16 cellular contexts compared by ENCODE assay signal in the genomic region with DNA sequence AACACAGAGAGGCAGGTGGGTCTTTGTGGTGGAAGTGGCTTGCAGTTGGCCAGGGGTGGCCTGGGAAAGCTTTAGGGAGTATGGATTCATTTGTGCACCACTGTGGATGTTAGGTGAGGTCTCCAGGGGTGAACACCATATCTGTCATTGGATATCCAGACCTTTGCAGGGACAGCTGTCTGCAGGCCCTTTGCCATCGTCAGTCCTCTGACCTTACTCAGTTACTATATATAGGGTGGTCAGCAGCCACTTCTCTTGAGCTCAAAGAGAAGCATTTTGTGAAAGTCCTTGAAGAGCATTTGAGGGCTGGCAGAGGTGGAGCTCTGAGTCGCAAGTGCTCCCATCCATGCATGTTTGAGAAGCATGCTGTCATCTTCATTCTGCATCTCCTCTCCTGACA. TPM values are rescaled to one million over a fixed set of nuclear protein-coding genes. Genes with fewer than 3 reads are reported as not detected.
DNase-seq lines count a peak whose midpoint lies in the region; ATAC-seq and TF ChIP-seq lines count a peak whose summit lies in the region.
"Had no signal": no experiment of that assay in that cellular context is flagged by ENCODE, and none has a peak within 500 bp of the region (broad histone marks: within the 10 kb centered on the region; RNA-seq: fewer than 3 reads in every experiment).

No MANE protein-coding gene starts in this region.

- H3K36me3 ChIP-seq in left ventricle myocardium inferior = peaks cover 30% of the 10 kb centered on the region

- peaks cover 64% of the 10 kb centered on the region for H3K4me1 ChIP-seq in left ventricle myocardium inferior
- H3K4me1 ChIP-seq: Caco-2 had no signal

- ATAC-seq in activated CD8-positive, alpha-beta memory T cell treated with anti-CD3 and anti-CD28 coated beads, Interleukin-2, amount 10 ng/mL, durations not matched to agents 7 days and 5 days = no peak
- ATAC-seq in sciatic nerve = no peak
- no peak for ATAC-seq in activated CD4-positive, alpha-beta T cell treated with anti-CD3 and anti-CD28 coated beads for 36 hours
- ATAC-seq: GM12878 had no signal

- H3K4me1 Mint-ChIP-seq in activated CD8-positive, alpha-beta memory T cell treated with anti-CD3 and anti-CD28 coated beads, Interleukin-2, amount 10 ng/mL, durations not matched to agents 7 days and 5 days = peaks cover 7% of the 10 kb centered on the region
- H3K4me1 Mint-ChIP-seq in activated CD4-positive, alpha-beta T cell treated with anti-CD3 and anti-CD28 coated beads for 36 hours = peaks cover 18% of the 10 kb centered on the region

- no peaks in the 10 kb centered on the region for H3K27me3 ChIP-seq in left ventricle myocardium inferior (ENCODE audit: low read depth)

- H3K27me3 Mint-ChIP-seq in activated CD8-positive, alpha-beta memory T cell treated with anti-CD3 and anti-CD28 coated beads, Interleukin-2, amount 10 ng/mL, durations not matched to agents 7 days and 5 days = no peaks in the 10 kb centered on the region
- H3K27me3 Mint-ChIP-seq in activated CD4-positive, alpha-beta T cell treated with anti-CD3 and anti-CD28 coated beads for 36 hours = no peaks in the 10 kb centered on the region

- H3K4me3 ChIP-seq in left ventricle myocardium inferior = no peak overlapping the region
- H3K4me3 ChIP-seq: GM12878 had no signal

- no peaks in the 10 kb centered on the region for H3K9me3 ChIP-seq in left ventricle myocardium inferior (replicated peaks)
- H3K9me3 ChIP-seq: Caco-2 had no signal

- H3K27ac ChIP-seq in left ventricle myocardium inferior (replicated peaks) = peak overlapping the region; percentile 73
- H3K27ac ChIP-seq: C4-2B had no signal

- H3K36me3 Mint-ChIP-seq in activated CD8-positive, alpha-beta memory T cell treated with anti-CD3 and anti-CD28 coated beads, Interleukin-2, amount 10 ng/mL, durations not matched to agents 7 days and 5 days = peaks cover 1% of the 10 kb centered on the region
- peaks cover 15% of the 10 kb centered on the region for H3K36me3 Mint-ChIP-seq in activated CD4-positive, alpha-beta T cell treated with anti-CD3 and anti-CD28 coated beads for 36 hours (ENCODE audit: low read depth)

- no peak overlapping the region for H3K4me3 Mint-ChIP-seq in activated CD8-positive, alpha-beta memory T cell treated with anti-CD3 and anti-CD28 coated beads, Interleukin-2, amount 10 ng/mL, durations not matched to agents 7 days and 5 days
- no peak overlapping the region for H3K4me3 Mint-ChIP-seq in activated CD4-positive, alpha-beta T cell treated with anti-CD3 and anti-CD28 coated beads for 36 hours

- H3K27ac Mint-ChIP-seq in activated CD8-positive, alpha-beta memory T cell treated with anti-CD3 and anti-CD28 coated beads, Interleukin-2, amount 10 ng/mL, durations not matched to agents 7 days and 5 days = no peak overlapping the region
- no peak overlapping the region for H3K27ac Mint-ChIP-seq in activated CD4-positive, alpha-beta T cell treated with anti-CD3 and anti-CD28 coated beads for 36 hours

- CTCF ChIA-PET in activated CD8-positive, alpha-beta memory T cell treated with anti-CD3 and anti-CD28 coated beads, Interleukin-2, amount 10 ng/mL, durations not matched to agents 7 days and 5 days (lab: Charles Lee) = no interaction called here
- CTCF ChIA-PET in activated CD4-positive, alpha-beta T cell treated with anti-CD3 and anti-CD28 coated beads for 36 hours (lab: Charles Lee) = interaction anchor here (1.1 kb wide), 1 partner anchor 22 kb away, joined by 4 read pairs; no protein-coding TSS in a partner anchor

- TF ChIP-seq CTCF in left ventricle myocardium inferior (IDR thresholded peaks at IDR 0.05; ENCODE audit: borderline replicate concordance) = no peak

- no peaks in the 10 kb centered on the region for H3K9me3 Mint-ChIP-seq in activated CD8-positive, alpha-beta memory T cell treated with anti-CD3 and anti-CD28 coated beads, Interleukin-2, amount 10 ng/mL, durations not matched to agents 7 days and 5 days (ENCODE audit: low read depth)
- no peaks in the 10 kb centered on the region for H3K9me3 Mint-ChIP-seq in activated CD4-positive, alpha-beta T cell treated with anti-CD3 and anti-CD28 coated beads for 36 hours (ENCODE audit: low read depth)

- POLR2A ChIA-PET in activated CD4-positive, alpha-beta T cell treated with anti-CD3 and anti-CD28 coated beads for 36 hours (lab: Charles Lee) = interaction anchor here (0.7 kb wide), 1 partner anchor 75 kb away, joined by 3 read pairs; no protein-coding TSS in a partner anchor

- peak; percentile 33 for DNase-seq in activated CD8-positive, alpha-beta memory T cell treated with anti-CD3 and anti-CD28 coated beads, Interleukin-2, amount 10 ng/mL, durations not matched to agents 7 days and 5 days
- DNase-seq in activated CD8-positive, alpha-beta memory T cell treated with anti-CD3 and anti-CD28 coated beads, Interleukin-2, amount 50 U/mL, for 4 hours = no peak
- DNase-seq in left ventricle myocardium inferior (no peak), sciatic nerve (ENCODE audit: low spot score) (peak; percentile 21), NCI-H2171 treated with DMSO at 0.1 percent for 48 hours (lab: John Stamatoyannopoulos, UW) (no peak), DMS114 treated with DMSO at 0.1 percent for 48 hours (lab: John Stamatoyannopoulos, UW; ENCODE audit: unreplicated experiment) (no peak)
- no peak for DNase-seq in activated CD4-positive, alpha-beta T cell treated with anti-CD3 and anti-CD28 coated beads for 1 hour
- no peak for DNase-seq in activated CD4-positive, alpha-beta T cell treated with anti-CD3 and anti-CD28 coated beads for 36 hours
- DNase-seq: Caco-2, DMS79, MM.1S, NCI-H1105, NCI-H1694 treated with DMSO at 0.1 percent for 48 hours, NCI-H69 had no signal

- intact Hi-C loops in left ventricle myocardium inferior (cut with micrococcal nuclease) = no loop called here
- intact Hi-C loops in sciatic nerve (cut with DNase I) = no loop called here
- intact Hi-C loops in activated CD4-positive, alpha-beta T cell treated with anti-CD3 and anti-CD28 coated beads for 36 hours (cut with DNase I, micrococcal nuclease) = no loop called here

RNA-seq across cellular contexts. Expression of gene TMEM11, which starts 40.4 kb away (rescaled TPM):
- total RNA-seq in activated CD8-positive, alpha-beta memory T cell treated with anti-CD3 and anti-CD28 coated beads, Interleukin-2, amount 10 ng/mL, durations not matched to agents 7 days and 5 days = 10 to 100 TPM; 24.8 to 29.3 TPM
- total RNA-seq in left ventricle myocardium inferior (39.7 TPM), sciatic nerve (16.6 TPM)
- 10 to 100 TPM; 28.9 to 40.4 TPM for total RNA-seq in activated CD4-positive, alpha-beta T cell treated with anti-CD3 and anti-CD28 coated beads for 36 hours

RNA-seq across cellular contexts. Expression of gene DHRS7B, which starts 46.8 kb away (rescaled TPM):
- total RNA-seq in activated CD8-positive, alpha-beta memory T cell treated with anti-CD3 and anti-CD28 coated beads, Interleukin-2, amount 10 ng/mL, durations not matched to agents 7 days and 5 days = 10 to 100 TPM; 18.8 to 19.0 TPM
- total RNA-seq in left ventricle myocardium inferior (33.4 TPM), sciatic nerve (17.1 TPM)
- total RNA-seq in activated CD4-positive, alpha-beta T cell treated with anti-CD3 and anti-CD28 coated beads for 36 hours = 10 to 100 TPM; 12.8 to 15.0 TPM

Comparison
In these comparisons a context has a peak if more than half of its experiments do, and no peak if none do; other contexts are left out.
1. DNase-seq: peak in activated CD8-positive, alpha-beta memory T cell treated with anti-CD3 and anti-CD28 coated beads, Interleukin-2, amount 10 ng/mL, durations not matched to agents 7 days and 5 days (single experiment) and sciatic nerve (single experiment); none in activated CD8-positive, alpha-beta memory T cell treated with anti-CD3 and anti-CD28 coated beads, Interleukin-2, amount 50 U/mL, for 4 hours (single experiment), left ventricle myocardium inferior (single experiment), activated CD4-positive, alpha-beta T cell treated with anti-CD3 and anti-CD28 coated beads for 1 hour (single experiment), NCI-H2171 treated with DMSO at 0.1 percent for 48 hours (single experiment), activated CD4-positive, alpha-beta T cell treated with anti-CD3 and anti-CD28 coated beads for 36 hours (single experiment) and DMS114 treated with DMSO at 0.1 percent for 48 hours (single experiment).